In the genomic region with DNA sequence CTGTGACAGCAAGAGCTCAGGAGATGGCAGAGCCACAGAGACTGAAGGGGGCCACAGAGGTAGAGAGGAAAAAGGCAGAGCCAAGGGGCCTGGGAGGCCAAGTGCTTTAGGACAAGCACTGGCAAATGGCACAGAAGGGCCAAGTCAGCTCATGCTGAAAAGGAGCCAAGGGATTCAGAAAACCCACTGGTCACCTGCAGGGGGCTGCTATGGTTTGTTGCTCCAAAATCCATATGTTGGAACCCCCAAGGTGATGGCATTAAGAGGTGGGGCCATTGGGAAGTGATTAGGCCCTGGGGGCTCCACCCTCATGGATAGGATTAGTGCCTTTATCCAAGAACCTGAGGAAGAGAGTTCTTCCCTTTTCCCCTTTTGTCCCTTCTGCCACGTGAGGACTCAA, we compare ENCODE assay signal across 15 cellular contexts.
DNase-seq lines count a peak whose midpoint lies in the region; ATAC-seq and TF ChIP-seq lines count a peak whose summit lies in the region.
"Had no signal": no experiment of that assay in that cellular context is flagged by ENCODE, and none has a peak within 500 bp of the region (broad histone marks: within the 10 kb centered on the region; RNA-seq: fewer than 3 reads in every experiment).

No MANE protein-coding gene starts in this region.

- H4K20me1 ChIP-seq in neural progenitor cell (ENCODE audit: low read depth): no peaks in the 10 kb centered on the region

- H3K9ac ChIP-seq in endodermal cell (ENCODE audit: extremely low read depth, low read length, poor library complexity, severe bottlenecking) (no peak overlapping the region), neural progenitor cell (no peak overlapping the region)

- no peak overlapping the region for H3K4me2 ChIP-seq in neural progenitor cell

- CTCF ChIA-PET in WTC11 (lab: Charles Lee): interaction anchor here (0.9 kb wide), 1 partner anchor 16 kb away, joined by 3 read pairs; no protein-coding TSS in a partner anchor

- H3K27ac Mint-ChIP-seq in WTC11 (no peak overlapping the region), endodermal cell (no peak overlapping the region), neural progenitor cell (no peak overlapping the region)
- H3K27ac Mint-ChIP-seq: CD4-positive, alpha-beta T cell had no signal

- H3K27ac ChIP-seq in endodermal cell (ENCODE audit: low read depth, low read length) (no peak overlapping the region), neural progenitor cell (no peak overlapping the region)
- H3K27ac ChIP-seq: C4-2B, HL-60 had no signal

- H3K9me3 Mint-ChIP-seq in WTC11: no peaks in the 10 kb centered on the region
- peaks cover 6% of the 10 kb centered on the region for H3K9me3 Mint-ChIP-seq in endodermal cell
- peaks cover 3% of the 10 kb centered on the region for H3K9me3 Mint-ChIP-seq in neural progenitor cell
- H3K9me3 Mint-ChIP-seq: CD4-positive, alpha-beta T cell had no signal

- H3K27me3 Mint-ChIP-seq in WTC11 (ENCODE audit: low read depth): no peaks in the 10 kb centered on the region; the same call in 1 of the 2 replicates
- H3K27me3 Mint-ChIP-seq in endodermal cell (ENCODE audit: insufficient read depth): no peaks in the 10 kb centered on the region
- peaks cover 2% of the 10 kb centered on the region for H3K27me3 Mint-ChIP-seq in neural progenitor cell (ENCODE audit: insufficient read depth, low read depth)
- H3K27me3 Mint-ChIP-seq: CD4-positive, alpha-beta T cell had no signal

- no peak overlapping the region for H3K4me3 Mint-ChIP-seq in WTC11
- H3K4me3 Mint-ChIP-seq in endodermal cell: no peak overlapping the region
- H3K4me3 Mint-ChIP-seq in neural progenitor cell: no peak overlapping the region
- H3K4me3 Mint-ChIP-seq: CD4-positive, alpha-beta T cell had no signal

- POLR2A ChIA-PET in WTC11 (lab: Charles Lee): no interaction called here

- ATAC-seq in WTC11 (peak; percentile 32; the same call in 1 of the 2 replicates), GM21619 (IDR thresholded peaks at IDR 0.05; ENCODE audit: unreplicated experiment) (no peak), HG02763 (IDR thresholded peaks at IDR 0.05; ENCODE audit: unreplicated experiment) (no peak), HG03439 (IDR thresholded peaks at IDR 0.05; ENCODE audit: unreplicated experiment) (no peak)
- ATAC-seq: GM12878 had no signal

- TF ChIP-seq CTCF in BE2C (IDR thresholded peaks at IDR 0.05; ENCODE audit: low read depth, low read length) (peak; percentile 10; the same call in 1 of the 2 replicates), WTC11 (IDR thresholded peaks at IDR 0.05) (no peak), endodermal cell (conservative IDR thresholded peaks at IDR 0.05) (peak; percentile 54), neural progenitor cell (IDR thresholded peaks at IDR 0.05) (peak; percentile 9)

- H3K9me3 ChIP-seq in BE2C (no peaks in the 10 kb centered on the region), endodermal cell (ENCODE audit: control insufficient read depth, low read length) (peaks cover 16% of the 10 kb centered on the region), neural progenitor cell (ENCODE audit: low read depth) (no peaks in the 10 kb centered on the region)
- H3K9me3 ChIP-seq: Caco-2, HAP-1 had no signal

- DNase-seq in BE2C: no peak
- no peak for DNase-seq in WTC11 (ENCODE audit: low spot score)
- DNase-seq in endodermal cell: peak; percentile 55
- DNase-seq in neural progenitor cell (ENCODE audit: low spot score): no peak
- DNase-seq: ACHN; Caco-2; CD4-positive, alpha-beta T cell; DMS79 treated with DMSO at 0.1 percent for 48 hours had no signal

- no peaks in the 10 kb centered on the region for H3K4me1 ChIP-seq in BE2C
- peaks cover 5% of the 10 kb centered on the region for H3K4me1 ChIP-seq in endodermal cell (ENCODE audit: control insufficient read depth, insufficient read depth, low read length)
- no peaks in the 10 kb centered on the region for H3K4me1 ChIP-seq in neural progenitor cell
- H3K4me1 ChIP-seq: Caco-2 had no signal

- WGBS in endodermal cell (ENCODE audit: insufficient coverage in 1 of 2, insufficient read length in 1 of 2), 2 experiments: 86% methylated on average over 1 of the region's 1 CpG; no CpG with 5 or more reads in 1 of the 2 experiments

- no peaks in the 10 kb centered on the region for H3K79me2 ChIP-seq in neural progenitor cell (ENCODE audit: low read depth)

- H3K36me3 ChIP-seq in BE2C: no peaks in the 10 kb centered on the region
- no peaks in the 10 kb centered on the region for H3K36me3 ChIP-seq in endodermal cell (ENCODE audit: control insufficient read depth, insufficient read depth, low read length)
- no peaks in the 10 kb centered on the region for H3K36me3 ChIP-seq in neural progenitor cell
- H3K36me3 ChIP-seq: HAP-1 had no signal

- H3K4me3 ChIP-seq in BE2C (ENCODE audit: low read depth, low read length) (no peak overlapping the region), endodermal cell (ENCODE audit: low read length) (no peak overlapping the region), neural progenitor cell (no peak overlapping the region)
- H3K4me3 ChIP-seq: GM12878, HAP-1 had no signal

- no peaks in the 10 kb centered on the region for H3F3A ChIP-seq in neural progenitor cell (ENCODE audit: low read depth)

- H2AFZ ChIP-seq in neural progenitor cell (replicated peaks): no peak overlapping the region

- no peaks in the 10 kb centered on the region for H3K36me3 Mint-ChIP-seq in WTC11
- H3K36me3 Mint-ChIP-seq in endodermal cell (ENCODE audit: low read depth): peaks cover 14% of the 10 kb centered on the region
- peaks cover 5% of the 10 kb centered on the region for H3K36me3 Mint-ChIP-seq in neural progenitor cell

- H3K4me1 Mint-ChIP-seq in WTC11 (0 out of 2 replicates have a peak, but pooled peaks cover 6% of the 10 kb centered on the region), endodermal cell (peaks cover 24% of the 10 kb centered on the region), neural progenitor cell (peaks cover 6% of the 10 kb centered on the region)

- H3K27me3 ChIP-seq in BE2C (no peaks in the 10 kb centered on the region), endodermal cell (ENCODE audit: control insufficient read depth, insufficient read depth, low read length, poor library complexity, severe bottlenecking) (no peaks in the 10 kb centered on the region), neural progenitor cell (no peaks in the 10 kb centered on the region)

TF ChIP-seq in WTC11, 78 proteins besides CTCF, POLR2A, EP300 and RAD21 (continues in another document):
- no peak for TF ChIP-seq ZNF671 (CRISPR knock-in tag; IDR thresholded peaks at IDR 0.05)
- TF ChIP-seq ZNF317 (CRISPR knock-in tag; IDR thresholded peaks at IDR 0.05; ENCODE audit: borderline replicate concordance, low read depth): no peak
- TF ChIP-seq, protein P1, sequence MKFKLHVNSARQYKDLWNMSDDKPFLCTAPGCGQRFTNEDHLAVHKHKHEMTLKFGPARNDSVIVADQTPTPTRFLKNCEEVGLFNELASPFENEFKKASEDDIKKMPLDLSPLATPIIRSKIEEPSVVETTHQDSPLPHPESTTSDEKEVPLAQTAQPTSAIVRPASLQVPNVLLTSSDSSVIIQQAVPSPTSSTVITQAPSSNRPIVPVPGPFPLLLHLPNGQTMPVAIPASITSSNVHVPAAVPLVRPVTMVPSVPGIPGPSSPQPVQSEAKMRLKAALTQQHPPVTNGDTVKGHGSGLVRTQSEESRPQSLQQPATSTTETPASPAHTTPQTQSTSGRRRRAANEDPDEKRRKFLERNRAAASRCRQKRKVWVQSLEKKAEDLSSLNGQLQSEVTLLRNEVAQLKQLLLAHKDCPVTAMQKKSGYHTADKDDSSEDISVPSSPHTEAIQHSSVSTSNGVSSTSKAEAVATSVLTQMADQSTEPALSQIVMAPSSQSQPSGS (CRISPR knock-in tag; IDR thresholded peaks at IDR 0.05; ENCODE audit: borderline replicate concordance, low read depth): no peak
- no peak for TF ChIP-seq TEAD1 (CRISPR knock-in tag; IDR thresholded peaks at IDR 0.05)
- TF ChIP-seq MXD4 (CRISPR knock-in tag; IDR thresholded peaks at IDR 0.05; ENCODE audit: borderline replicate concordance): no peak
- TF ChIP-seq, protein P2, sequence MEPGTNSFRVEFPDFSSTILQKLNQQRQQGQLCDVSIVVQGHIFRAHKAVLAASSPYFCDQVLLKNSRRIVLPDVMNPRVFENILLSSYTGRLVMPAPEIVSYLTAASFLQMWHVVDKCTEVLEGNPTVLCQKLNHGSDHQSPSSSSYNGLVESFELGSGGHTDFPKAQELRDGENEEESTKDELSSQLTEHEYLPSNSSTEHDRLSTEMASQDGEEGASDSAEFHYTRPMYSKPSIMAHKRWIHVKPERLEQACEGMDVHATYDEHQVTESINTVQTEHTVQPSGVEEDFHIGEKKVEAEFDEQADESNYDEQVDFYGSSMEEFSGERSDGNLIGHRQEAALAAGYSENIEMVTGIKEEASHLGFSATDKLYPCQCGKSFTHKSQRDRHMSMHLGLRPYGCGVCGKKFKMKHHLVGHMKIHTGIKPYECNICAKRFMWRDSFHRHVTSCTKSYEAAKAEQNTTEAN (CRISPR knock-in tag; IDR thresholded peaks at IDR 0.05): no peak
- no peak for TF ChIP-seq ZNF416 (CRISPR knock-in tag; IDR thresholded peaks at IDR 0.05)
- TF ChIP-seq, protein P3, sequence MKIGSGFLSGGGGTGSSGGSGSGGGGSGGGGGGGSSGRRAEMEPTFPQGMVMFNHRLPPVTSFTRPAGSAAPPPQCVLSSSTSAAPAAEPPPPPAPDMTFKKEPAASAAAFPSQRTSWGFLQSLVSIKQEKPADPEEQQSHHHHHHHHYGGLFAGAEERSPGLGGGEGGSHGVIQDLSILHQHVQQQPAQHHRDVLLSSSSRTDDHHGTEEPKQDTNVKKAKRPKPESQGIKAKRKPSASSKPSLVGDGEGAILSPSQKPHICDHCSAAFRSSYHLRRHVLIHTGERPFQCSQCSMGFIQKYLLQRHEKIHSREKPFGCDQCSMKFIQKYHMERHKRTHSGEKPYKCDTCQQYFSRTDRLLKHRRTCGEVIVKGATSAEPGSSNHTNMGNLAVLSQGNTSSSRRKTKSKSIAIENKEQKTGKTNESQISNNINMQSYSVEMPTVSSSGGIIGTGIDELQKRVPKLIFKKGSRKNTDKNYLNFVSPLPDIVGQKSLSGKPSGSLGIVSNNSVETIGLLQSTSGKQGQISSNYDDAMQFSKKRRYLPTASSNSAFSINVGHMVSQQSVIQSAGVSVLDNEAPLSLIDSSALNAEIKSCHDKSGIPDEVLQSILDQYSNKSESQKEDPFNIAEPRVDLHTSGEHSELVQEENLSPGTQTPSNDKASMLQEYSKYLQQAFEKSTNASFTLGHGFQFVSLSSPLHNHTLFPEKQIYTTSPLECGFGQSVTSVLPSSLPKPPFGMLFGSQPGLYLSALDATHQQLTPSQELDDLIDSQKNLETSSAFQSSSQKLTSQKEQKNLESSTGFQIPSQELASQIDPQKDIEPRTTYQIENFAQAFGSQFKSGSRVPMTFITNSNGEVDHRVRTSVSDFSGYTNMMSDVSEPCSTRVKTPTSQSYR (CRISPR knock-in tag; IDR thresholded peaks at IDR 0.05): no peak
